In genomic region chr2:218081695-218082094, GRCh38 we compare ENCODE assay signal across 19 cellular contexts. TPM values are rescaled to one million over a fixed set of nuclear protein-coding genes. Genes with fewer than 3 reads are reported as not detected.
DNase-seq lines count a peak whose midpoint lies in the region; ATAC-seq and TF ChIP-seq lines count a peak whose summit lies in the region.
"Had no signal": no experiment of that assay in that cellular context is flagged by ENCODE, and none has a peak within 500 bp of the region (broad histone marks: within the 10 kb centered on the region; RNA-seq: fewer than 3 reads in every experiment).

No MANE protein-coding gene starts in this region.

- intact Hi-C loops in CD8-positive, alpha-beta T cell (cut with DNase I, micrococcal nuclease) = no loop called here

- H3K4me1 Mint-ChIP-seq in CD8-positive, alpha-beta T cell (ENCODE audit: low read depth) = no peaks in the 10 kb centered on the region
- H3K4me1 Mint-ChIP-seq: activated CD4-positive, alpha-beta T cell treated with anti-CD3 and anti-CD28 coated beads for 36 hours had no signal

- H3K36me3 ChIP-seq in CD8-positive, alpha-beta T cell (ENCODE audit: insufficient read depth, low read length) = no peaks in the 10 kb centered on the region
- H3K36me3 ChIP-seq: pancreas had no signal

- POLR2A ChIA-PET in AG04449 (lab: Yijun Ruan, JAX) = no interaction called here
- POLR2A ChIA-PET in CD8-positive, alpha-beta T cell (lab: Charles Lee) = no interaction called here

- no peak overlapping the region for H3K27ac Mint-ChIP-seq in CD8-positive, alpha-beta T cell
- H3K27ac Mint-ChIP-seq: activated CD4-positive, alpha-beta T cell treated with anti-CD3 and anti-CD28 coated beads for 36 hours; activated T-cell treated with anti-CD3 and anti-CD28 coated beads, Interleukin-2, amount 50 U/mL, for 24 hours; T-helper 17 cell had no signal

- H3K27me3 Mint-ChIP-seq in CD8-positive, alpha-beta T cell (ENCODE audit: low read depth) = peaks cover 9% of the 10 kb centered on the region
- H3K27me3 Mint-ChIP-seq: activated T-cell treated with anti-CD3 and anti-CD28 coated beads, Interleukin-2, amount 50 U/mL, for 24 hours had no signal

- H3K4me3 Mint-ChIP-seq in CD8-positive, alpha-beta T cell = no peak overlapping the region
- H3K4me3 Mint-ChIP-seq: activated CD4-positive, alpha-beta T cell treated with anti-CD3 and anti-CD28 coated beads for 36 hours; activated T-cell treated with anti-CD3 and anti-CD28 coated beads, Interleukin-2, amount 50 U/mL, for 24 hours; T-helper 17 cell had no signal

- H3K9me3 ChIP-seq in CD8-positive, alpha-beta T cell (ENCODE audit: low read length) = no peaks in the 10 kb centered on the region
- H3K9me3 ChIP-seq: pancreas had no signal

- peaks cover 8% of the 10 kb centered on the region for H3K9me3 Mint-ChIP-seq in CD8-positive, alpha-beta T cell

- no peaks in the 10 kb centered on the region for H3K4me1 ChIP-seq in CD8-positive, alpha-beta T cell (ENCODE audit: insufficient read depth, low read length)
- H3K4me1 ChIP-seq: pancreas had no signal

- no peaks in the 10 kb centered on the region for H3K36me3 Mint-ChIP-seq in CD8-positive, alpha-beta T cell

- H3K4me3 ChIP-seq in AG04449 (ENCODE audit: low read depth, low read length) = no peak overlapping the region
- H3K4me3 ChIP-seq in astrocyte of the spinal cord (ENCODE audit: low read depth, low read length) = no peak overlapping the region
- H3K4me3 ChIP-seq in CD8-positive, alpha-beta T cell (ENCODE audit: low read depth, low read length) = no peak overlapping the region
- H3K4me3 ChIP-seq: pancreas had no signal

- ATAC-seq in HG03457 (IDR thresholded peaks at IDR 0.05; ENCODE audit: unreplicated experiment) = no peak
- no peak for ATAC-seq in CD8-positive, alpha-beta T cell
- ATAC-seq: activated CD4-positive, alpha-beta T cell treated with anti-CD3 and anti-CD28 coated beads for 36 hours; T-helper 17 cell had no signal

- DNase-seq in AG04449 (ENCODE audit: low read depth, low spot score) (peak; percentile 63), HCEC 1CT (peak; percentile 45), astrocyte of the spinal cord (ENCODE audit: low read depth, low spot score) (peak; percentile 6), iris pigment epithelial cell (ENCODE audit: low read depth) (peak; percentile 35), T-helper 2 cell (no peak)
- DNase-seq in CD8-positive, alpha-beta T cell = no peak
- no peak for DNase-seq in NK-92 treated with Interleukin-12 subunit alpha and Interleukin-12 subunit beta, amount 100 ng/mL, for 24 hours (lab: John Stamatoyannopoulos, UW)
- DNase-seq: activated CD4-positive, alpha-beta T cell treated with anti-CD3 and anti-CD28 coated beads for 36 hours; activated T-cell treated with anti-CD3 and anti-CD28 coated beads, Interleukin-2, amount 50 U/mL, for 24 hours; amygdala; DMS53; midbrain; NCI-H1694 treated with DMSO at 0.1 percent for 48 hours; NCI-H82; T-helper 17 cell had no signal

- H3K27me3 ChIP-seq in CD8-positive, alpha-beta T cell (ENCODE audit: insufficient read depth, low read length) = no peaks in the 10 kb centered on the region
- H3K27me3 ChIP-seq: pancreas had no signal

- no peak overlapping the region for H3K27ac ChIP-seq in CD8-positive, alpha-beta T cell (ENCODE audit: low read depth, low read length)
- H3K27ac ChIP-seq: pancreas had no signal

- CTCF ChIA-PET in AG04449 (lab: Yijun Ruan, JAX) = interaction anchor here (0.8 to 5.1 kb wide), 5 partner anchors 10 to 296 kb away, joined by 3 to 43 read pairs (median 6); partner anchors contain the start of gene RUFY4
- CTCF ChIA-PET in CD8-positive, alpha-beta T cell (lab: Charles Lee) = interaction anchor here (0.8 to 1.6 kb wide), 2 partner anchors 10 to 15 kb away, joined by 3 to 5 read pairs; no protein-coding TSS in a partner anchor

- TF ChIP-seq CTCF in AG04449 (IDR thresholded peaks at IDR 0.05; ENCODE audit: insufficient read depth, low read length, missing control alignments) (no peak), astrocyte of the spinal cord (IDR thresholded peaks at IDR 0.05; ENCODE audit: low read depth, low read length) (no peak)
- TF ChIP-seq CTCF in CD8-positive, alpha-beta T cell (IDR thresholded peaks at IDR 0.05) = no peak

- in situ Hi-C loops in astrocyte of the spinal cord (cut with HindIII; ENCODE audit: low sequenced_read_pairs) = no loop called here

RNA-seq across cellular contexts. Expression of gene RUFY4, which starts 12.6 kb away (rescaled TPM):
- total RNA-seq in CD8-positive, alpha-beta T cell = under 1 TPM; 0.33 to 0.44 TPM
- total RNA-seq: dermis microvascular lymphatic vessel endothelial cell, frontal cortex had no signal

RNA-seq across cellular contexts. Expression of gene CXCR2, which starts 44.1 kb away (rescaled TPM):
- not detected for total RNA-seq in CD8-positive, alpha-beta T cell
- total RNA-seq: dermis microvascular lymphatic vessel endothelial cell had no signal

Comparison
In these comparisons a context has a peak if more than half of its experiments do, and no peak if none do; other contexts are left out.
1. DNase-seq: peak in AG04449 (single experiment), HCEC 1CT (single experiment), astrocyte of the spinal cord (single experiment) and iris pigment epithelial cell (single experiment); none in CD8-positive, alpha-beta T cell (0 of 7), T-helper 2 cell (0 of 5) and NK-92 treated with Interleukin-12 subunit alpha and Interleukin-12 subunit beta, amount 100 ng/mL, for 24 hours (single experiment).